1 cellular context compared by ENCODE assay signal in genomic region chr7:100896743-100897051, GRCh38.
TF ChIP-seq lines count a peak whose summit lies in the region.

No MANE protein-coding gene starts in this region.

TF ChIP-seq in HepG2, 621 proteins besides CTCF, POLR2A, EP300 and RAD21:
- TF ChIP-seq PATZ1 (CRISPR knock-in tag; IDR thresholded peaks at IDR 0.05) = peak; percentile 15; the same call in 1 of the 2 replicates
- 0 out of 2 replicates have a peak, but pooled peaks have one; percentile 4 for TF ChIP-seq ZNF562 (CRISPR knock-in tag; IDR thresholded peaks at IDR 0.05; ENCODE audit: borderline replicate concordance)
- TF ChIP-seq ZBTB4 (CRISPR knock-in tag; IDR thresholded peaks at IDR 0.05; ENCODE audit: borderline replicate concordance) = no peak
- no peak for TF ChIP-seq ZSCAN20 (CRISPR knock-in tag; IDR thresholded peaks at IDR 0.05; ENCODE audit: borderline replicate concordance)
- no peak for TF ChIP-seq SP1 (IDR thresholded peaks at IDR 0.05)
- TF ChIP-seq SP1 (CRISPR knock-in tag; IDR thresholded peaks at IDR 0.05) = no peak
- no peak for TF ChIP-seq SIN3B (IDR thresholded peaks at IDR 0.05; ENCODE audit: low read length)
- 0 out of 2 replicates have a peak, but pooled peaks have one; percentile 51 for TF ChIP-seq MYPOP (CRISPR knock-in tag; IDR thresholded peaks at IDR 0.05)
- no peak for TF ChIP-seq HMG20B (CRISPR knock-in tag; conservative IDR thresholded peaks at IDR 0.05)
- no peak for TF ChIP-seq MEIS2 (CRISPR knock-in tag; IDR thresholded peaks at IDR 0.05)
- 0 out of 2 replicates have a peak, but pooled peaks have one; percentile 7 for TF ChIP-seq SALL1 (CRISPR knock-in tag; IDR thresholded peaks at IDR 0.05)
- TF ChIP-seq ZKSCAN5 (CRISPR knock-in tag; IDR thresholded peaks at IDR 0.05) = no peak
- 0 out of 2 replicates have a peak, but pooled peaks have one; percentile 45 for TF ChIP-seq ZIK1 (CRISPR knock-in tag; IDR thresholded peaks at IDR 0.05; ENCODE audit: borderline replicate concordance, low read depth)
- TF ChIP-seq RARG (CRISPR knock-in tag; IDR thresholded peaks at IDR 0.05; ENCODE audit: low read depth) = no peak
- no peak for TF ChIP-seq ZNF597 (CRISPR knock-in tag; IDR thresholded peaks at IDR 0.05)
- no peak for TF ChIP-seq ZFAT (CRISPR knock-in tag; conservative IDR thresholded peaks at IDR 0.05)
- no peak for TF ChIP-seq AFF4 (CRISPR knock-in tag; IDR thresholded peaks at IDR 0.05)
- peak; percentile 13 for TF ChIP-seq ZNF18 (CRISPR knock-in tag; IDR thresholded peaks at IDR 0.05; ENCODE audit: insufficient replicate concordance)
- TF ChIP-seq TFDP2 (CRISPR knock-in tag; IDR thresholded peaks at IDR 0.05) = no peak
- no peak for TF ChIP-seq MBNL3 (CRISPR knock-in tag; conservative IDR thresholded peaks at IDR 0.05)
- no peak for TF ChIP-seq ZKSCAN1 (IDR thresholded peaks at IDR 0.05; ENCODE audit: low read length)
- 0 out of 2 replicates have a peak, but pooled peaks have one; percentile 19 for TF ChIP-seq DZIP1 (CRISPR knock-in tag; IDR thresholded peaks at IDR 0.05)
- no peak; the same call in 1 of the 2 replicates for TF ChIP-seq PHF20 (CRISPR knock-in tag; IDR thresholded peaks at IDR 0.05)
- TF ChIP-seq GFI1 (CRISPR knock-in tag; IDR thresholded peaks at IDR 0.05; ENCODE audit: borderline replicate concordance) = no peak
- 0 out of 2 replicates have a peak, but pooled peaks have one; percentile 4 for TF ChIP-seq ZFP90 (CRISPR knock-in tag; IDR thresholded peaks at IDR 0.05; ENCODE audit: borderline replicate concordance)
- 0 out of 2 replicates have a peak, but pooled peaks have one; percentile 4 for TF ChIP-seq POGK (CRISPR knock-in tag; conservative IDR thresholded peaks at IDR 0.05)
